10 cellular contexts compared by ENCODE assay signal in the genomic region with DNA sequence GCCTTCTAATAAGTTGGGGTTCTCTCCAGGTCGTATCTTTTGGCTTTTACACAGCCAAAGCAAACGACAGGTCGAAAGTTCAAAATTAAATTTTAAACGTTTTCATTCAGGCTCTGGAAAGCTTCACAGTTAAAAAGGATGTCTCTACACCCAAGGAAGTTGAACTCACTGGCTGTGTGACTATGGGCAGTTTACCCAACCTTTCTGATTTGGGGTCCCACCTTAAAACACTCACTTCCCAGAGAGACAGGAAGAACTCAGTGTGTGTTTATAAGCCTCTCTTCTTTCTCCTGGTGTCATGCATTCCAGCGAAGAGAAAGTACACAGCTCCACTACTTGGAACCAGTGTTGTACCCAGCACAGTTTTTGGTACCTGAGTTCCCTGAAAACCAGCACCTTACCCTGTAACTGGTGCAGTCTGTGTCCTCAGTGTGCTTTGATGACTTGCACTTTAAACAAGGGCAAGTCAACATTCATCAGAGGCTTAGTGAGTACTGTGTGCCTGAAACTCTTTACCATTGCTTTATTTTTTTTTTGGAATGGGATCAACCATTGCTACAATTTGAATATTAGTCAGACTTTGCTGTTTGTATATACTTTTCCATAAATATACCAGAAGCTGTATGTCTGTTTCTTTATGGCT. TPM values are rescaled to one million over a fixed set of nuclear protein-coding genes. Genes with fewer than 3 reads are reported as not detected.
DNase-seq lines count a peak whose midpoint lies in the region; ATAC-seq, FAIRE-seq and TF ChIP-seq lines count a peak whose summit lies in the region.
"Had no signal": no experiment of that assay in that cellular context is flagged by ENCODE, and none has a peak within 500 bp of the region (broad histone marks: within the 10 kb centered on the region; RNA-seq: fewer than 3 reads in every experiment).

No MANE protein-coding gene starts in this region.

- CTCF ChIA-PET in SK-N-SH (lab: Yijun Ruan, JAX) (interaction anchor here (1.0 kb wide), 1 partner anchor 110 kb away, joined by 3 read pairs; no protein-coding TSS in a partner anchor), endothelial cell of umbilical vein (lab: Charles Lee) (interaction anchor here (4.6 kb wide), 1 partner anchor 110 kb away, joined by 59 read pairs; no protein-coding TSS in a partner anchor)

- H3K9me3 ChIP-seq in SK-N-SH (no peaks in the 10 kb centered on the region), OCI-LY1 (ENCODE audit: low read length) (no peaks in the 10 kb centered on the region), endothelial cell of umbilical vein (replicated peaks; ENCODE audit: control insufficient read depth, insufficient read depth, low read length) (no peaks in the 10 kb centered on the region)

- WGBS in SK-N-SH (ENCODE audit: low lambda C conversion rate), result 60% methylated on average over 5 of the region's 5 CpGs

- H3K79me2 ChIP-seq in SK-N-SH (ENCODE audit: insufficient read depth) (peaks cover 89% of the 10 kb centered on the region), OCI-LY1 (ENCODE audit: insufficient read depth, low read length) (peaks cover 30% of the 10 kb centered on the region), endothelial cell of umbilical vein (ENCODE audit: control insufficient read depth, insufficient read depth, low read length) (peaks cover 46% of the 10 kb centered on the region)

- H3K9me3 Mint-ChIP-seq in osteocyte (ENCODE audit: unreplicated experiment), result no peaks in the 10 kb centered on the region

- POLR2A ChIA-PET in SK-N-SH (lab: Yijun Ruan, JAX), result no interaction called here
- POLR2A ChIA-PET in endothelial cell of umbilical vein (lab: Charles Lee), result interaction anchor here (0.7 kb wide), 1 partner anchor 115 kb away, joined by 3 read pairs; no protein-coding TSS in a partner anchor

- ATAC-seq in SK-N-SH treated with all-trans-retinoic acid at 6 μM for 48 hours, result no peak
- no peak for ATAC-seq in omental fat pad (ENCODE audit: low FRiP score)

- TF ChIP-seq CTCF in SK-N-SH (IDR thresholded peaks at IDR 0.05), result no peak
- no peak for TF ChIP-seq CTCF in OCI-LY1 (IDR thresholded peaks at IDR 0.05; ENCODE audit: low read length)
- TF ChIP-seq CTCF in endothelial cell of umbilical vein (IDR thresholded peaks at IDR 0.05; ENCODE audit: extremely low read depth in 1 of 2, insufficient read depth in 1 of 2, low read depth in 1 of 2, low read length in 2 of 2), result no peak
- no peak for TF ChIP-seq CTCF in osteocyte (IDR thresholded peaks at IDR 0.05)
- TF ChIP-seq CTCF in omental fat pad (IDR thresholded peaks at IDR 0.05), result no peak

- no peaks in the 10 kb centered on the region for H3K27me3 Mint-ChIP-seq in osteocyte (ENCODE audit: unreplicated experiment)

- DNase-seq in SK-N-SH, result no peak
- DNase-seq in endothelial cell of umbilical vein (ENCODE audit: low read depth, low spot score), result no peak
- no peak for DNase-seq in osteocyte (ENCODE audit: extremely low spot score, unreplicated experiment)
- DNase-seq in NK-92 treated with Interleukin-12 subunit alpha and Interleukin-12 subunit beta, amount 100 ng/mL, for 24 hours (lab: John Stamatoyannopoulos, UW), result no peak
- no peak for DNase-seq in omental fat pad (ENCODE audit: low spot score)
- no peak for DNase-seq in stimulated activated CD4-positive, alpha-beta T cell treated with anti-CD3 and anti-CD28 coated beads, Interleukin-4, amount 100 ng/mL, for 1 hour
- DNase-seq: 8988T had no signal

- no peak overlapping the region for H3K27ac Mint-ChIP-seq in osteocyte (ENCODE audit: unreplicated experiment)

- TF ChIP-seq RAD21 in SK-N-SH (IDR thresholded peaks at IDR 0.05; ENCODE audit: low read length), result no peak

- H3K27ac ChIP-seq in SK-N-SH (ENCODE audit: low read depth in 2 of 2, low read length in 1 of 2) (no peak overlapping the region), OCI-LY1 (ENCODE audit: low read depth, low read length, poor library complexity, severe bottlenecking) (peak overlapping the region; percentile 35), endothelial cell of umbilical vein (ENCODE audit: insufficient read depth, low read depth, low read length) (no peak overlapping the region)
- H3K27ac ChIP-seq: parathyroid adenoma had no signal

- no peak overlapping the region for H2AFZ ChIP-seq in SK-N-SH (ENCODE audit: low read depth)
- no peak overlapping the region for H2AFZ ChIP-seq in OCI-LY1 (ENCODE audit: low read length)
- H2AFZ ChIP-seq in endothelial cell of umbilical vein (ENCODE audit: low read depth, low read length), result no peak overlapping the region

- H3K9ac ChIP-seq in SK-N-SH (peak overlapping the region; percentile 42; the same call in 1 of the 2 replicates), OCI-LY1 (ENCODE audit: low read length) (peak overlapping the region; percentile 60), endothelial cell of umbilical vein (replicated peaks; ENCODE audit: extremely low read depth, insufficient read depth, low read length) (no peak overlapping the region)
- H3K9ac ChIP-seq: parathyroid adenoma had no signal

- H3K27me3 ChIP-seq in SK-N-SH (ENCODE audit: insufficient read depth) (no peaks in the 10 kb centered on the region), OCI-LY1 (ENCODE audit: insufficient read depth, low read length) (no peaks in the 10 kb centered on the region), endothelial cell of umbilical vein (ENCODE audit: control insufficient read depth in 2 of 2, insufficient read depth in 2 of 2, low read length in 2 of 2) (no peaks in the 10 kb centered on the region)

- H3K4me3 ChIP-seq in SK-N-SH (ENCODE audit: low read depth in 2 of 2, low read length in 1 of 2) (peak overlapping the region in 1 of 2 experiments; percentile 95; a peak in 3 of 4 replicates), OCI-LY1 (ENCODE audit: low read depth, low read length, poor library complexity, severe bottlenecking) (peak overlapping the region; percentile 88), endothelial cell of umbilical vein (replicated peaks in 1 of 3; ENCODE audit: insufficient read depth in 1 of 3, low read depth in 1 of 3, low read length in 3 of 3) (no peak overlapping the region)

- no peaks in the 10 kb centered on the region for H3K9me2 ChIP-seq in SK-N-SH
- no peaks in the 10 kb centered on the region for H3K9me2 ChIP-seq in OCI-LY1 (ENCODE audit: low read depth, low read length)

- no TSS peak for BruUV-seq in endothelial cell of umbilical vein (replicated peaks; lab: Mats Ljungman, UMichigan)

- peak overlapping the region; percentile 69 for H3K4me3 Mint-ChIP-seq in osteocyte (ENCODE audit: unreplicated experiment)

- no peaks in the 10 kb centered on the region for H3K9me1 ChIP-seq in endothelial cell of umbilical vein (replicated peaks; ENCODE audit: control insufficient read depth, extremely low read depth, insufficient read depth, low read length)

- H3K36me3 Mint-ChIP-seq in osteocyte (ENCODE audit: unreplicated experiment), result peaks cover 6% of the 10 kb centered on the region

- H3K4me2 ChIP-seq in SK-N-SH (peak overlapping the region; percentile 80), OCI-LY1 (ENCODE audit: low read length) (peak overlapping the region; percentile 79), endothelial cell of umbilical vein (ENCODE audit: insufficient read depth, low read length) (peak overlapping the region; percentile 57)

- H4K20me1 ChIP-seq in SK-N-SH (ENCODE audit: insufficient read depth), result peaks cover 23% of the 10 kb centered on the region
- H4K20me1 ChIP-seq in OCI-LY1 (ENCODE audit: insufficient read depth, low read length), result no peaks in the 10 kb centered on the region
- no peaks in the 10 kb centered on the region for H4K20me1 ChIP-seq in endothelial cell of umbilical vein (replicated peaks; ENCODE audit: control insufficient read depth, extremely low read depth, insufficient read depth, low read length)

- H3K4me1 ChIP-seq in SK-N-SH (ENCODE audit: control insufficient read depth in 1 of 2, insufficient read depth in 2 of 2, low read depth in 1 of 2, low read length in 1 of 2), result peaks cover 5 to 27% of the 10 kb centered on the region in 2 experiments; a peak in 2 of 4 replicates
- H3K4me1 ChIP-seq in OCI-LY1 (ENCODE audit: insufficient read depth, low read length, severe bottlenecking), result peaks cover 31% of the 10 kb centered on the region
- H3K4me1 ChIP-seq in endothelial cell of umbilical vein (ENCODE audit: control insufficient read depth, extremely low read depth, insufficient read depth, low read length), result peaks cover 19% of the 10 kb centered on the region

- intact Hi-C loops in endothelial cell of umbilical vein (cut with micrococcal nuclease), result no loop called here

- H3K36me3 ChIP-seq in SK-N-SH (replicated peaks in 1 of 2; ENCODE audit: control insufficient read depth in 1 of 2, insufficient read depth in 2 of 2, low read length in 1 of 2) (peaks cover 6 to 16% of the 10 kb centered on the region in 2 experiments), OCI-LY1 (ENCODE audit: insufficient read depth, low read length) (peaks cover 19% of the 10 kb centered on the region), endothelial cell of umbilical vein (ENCODE audit: control insufficient read depth in 2 of 2, extremely low read depth in 1 of 2, insufficient read depth in 2 of 2, low read length in 2 of 2) (peaks cover 1 to 12% of the 10 kb centered on the region in 2 experiments)

- FAIRE-seq in endothelial cell of umbilical vein (lab: Jason Lieb, UNC), result no peak

- H3F3A ChIP-seq in SK-N-SH (replicated peaks; ENCODE audit: insufficient read depth) (no peaks in the 10 kb centered on the region), OCI-LY1 (ENCODE audit: insufficient read depth, low read length) (no peaks in the 10 kb centered on the region)

- peaks cover 25% of the 10 kb centered on the region for H3K4me1 Mint-ChIP-seq in osteocyte (ENCODE audit: unreplicated experiment)

- TF ChIP-seq POLR2A in endothelial cell of umbilical vein (IDR thresholded peaks at IDR 0.05; ENCODE audit: low read depth, low read length), result no peak

- dilution Hi-C loops in endothelial cell of umbilical vein (cut with MboI; ENCODE audit: extremely low pct_ligation_motif_present, low sequenced_read_pairs), result loop anchor here (25.0 kb wide), 1 partner anchor 102 kb away; no protein-coding TSS in a partner anchor

- TF ChIP-seq EP300 in SK-N-SH (IDR thresholded peaks at IDR 0.05; ENCODE audit: borderline replicate concordance in 1 of 2, low read depth in 1 of 2, low read length in 1 of 2), result no peak

RNA-seq across cellular contexts. Expression of a gene that starts 1.7 kb away (rescaled TPM):
- polyA plus RNA-seq in SK-N-SH (2012; rRNA removed) (24.0 and 25.1 TPM in 2 replicates), endothelial cell of umbilical vein (11.6 and 16.6 TPM in 2 replicates)
- 15.9 and 25.5 TPM in 2 replicates for polyA plus RNA-seq in SK-N-SH (2012; cell fraction: cytosol; rRNA removed)
- polyA plus RNA-seq in SK-N-SH (2012; cell fraction: nucleus; rRNA removed), result 19.4 and 21.6 TPM in 2 replicates
- total RNA-seq in endothelial cell of umbilical vein (12.4 and 14.8 TPM in 2 replicates), osteocyte (25.0 and 28.5 TPM in 2 replicates), omental fat pad (1 to 10 TPM; 2.3 to 6.7 (median 6.0) TPM)
- polyA plus RNA-seq in endothelial cell of umbilical vein (2011; cell fraction: cytosol; rRNA removed), result 5.6 and 7.0 TPM in 2 replicates
- polyA plus RNA-seq in endothelial cell of umbilical vein (2011; cell fraction: nucleus; rRNA removed), result 8.0 and 9.0 TPM in 2 replicates
- polyA plus RNA-seq in endothelial cell of umbilical vein (2012), result 6.4 and 7.8 TPM in 2 replicates
- 6.6 and 8.3 TPM in 2 replicates for polyA minus RNA-seq in endothelial cell of umbilical vein
- 37.5 TPM for polyA minus RNA-seq in endothelial cell of umbilical vein (2011; cell fraction: cytosol; rRNA and poly(A)+ RNA removed)
- polyA minus RNA-seq in endothelial cell of umbilical vein (2011; cell fraction: nucleus; rRNA and poly(A)+ RNA removed), result 7.0 and 7.5 TPM in 2 replicates

RNA-seq across cellular contexts. Expression of a gene that starts 2.1 kb away (rescaled TPM):
- polyA plus RNA-seq in SK-N-SH (2012; rRNA removed) (76.7 and 78.9 TPM in 2 replicates), endothelial cell of umbilical vein (40.7 and 53.7 TPM in 2 replicates)
- polyA plus RNA-seq in SK-N-SH (2012; cell fraction: cytosol; rRNA removed), result 75.1 and 78.1 TPM in 2 replicates
- polyA plus RNA-seq in SK-N-SH (2012; cell fraction: nucleus; rRNA removed), result 112 and 123 TPM in 2 replicates
- total RNA-seq in endothelial cell of umbilical vein (73.0 and 85.4 TPM in 2 replicates), osteocyte (48.7 and 50.1 TPM in 2 replicates), omental fat pad (100 to 1,000 TPM in 1 of 4 donors, 10 to 100 TPM in 3; 38.5 to 100 (median 40.4) TPM)
- polyA plus RNA-seq in endothelial cell of umbilical vein (2011; cell fraction: cytosol; rRNA removed), result 49.1 and 52.7 TPM in 2 replicates
- 169 and 200 TPM in 2 replicates for polyA plus RNA-seq in endothelial cell of umbilical vein (2011; cell fraction: nucleus; rRNA removed)
- 55.7 and 69.0 TPM in 2 replicates for polyA plus RNA-seq in endothelial cell of umbilical vein (2012)
- polyA minus RNA-seq in endothelial cell of umbilical vein, result 54.9 and 63.4 TPM in 2 replicates
- 80.2 TPM for polyA minus RNA-seq in endothelial cell of umbilical vein (2011; cell fraction: cytosol; rRNA and poly(A)+ RNA removed)
- 59.6 and 69.7 TPM in 2 replicates for polyA minus RNA-seq in endothelial cell of umbilical vein (2011; cell fraction: nucleus; rRNA and poly(A)+ RNA removed)
